Comparison of ENCODE assay signal across 1 cellular context in genomic region chr1:154974086-154974807, GRCh38.
A peak's percentile ranks its signal among the peaks of the same experiment; 100 is the strongest.
TF ChIP-seq lines count a peak whose summit lies in the region.

CKS1B (plus strand) TSS chr1:154974681; CDS start chr1:154974746, 65 bp downstream.

TF ChIP-seq in GM12878, 131 proteins besides CTCF, POLR2A, EP300 and RAD21 (continued from another document):
- TF ChIP-seq CBFB (IDR thresholded peaks at IDR 0.05; ENCODE audit: low read depth) (no peak; the same call in 1 of the 2 replicates), SIN3A (IDR thresholded peaks at IDR 0.05; ENCODE audit: low read depth, low read length) (peak; percentile 100), REST (IDR thresholded peaks at IDR 0.05; ENCODE audit: low read depth, low read length) (no peak), CHD2 (IDR thresholded peaks at IDR 0.05; ENCODE audit: borderline replicate concordance, low read depth, low read length) (peak; percentile 97), CREM (IDR thresholded peaks at IDR 0.05; ENCODE audit: low read depth) (peak; percentile 78), JUND (IDR thresholded peaks at IDR 0.05; ENCODE audit: low read depth, low read length) (no peak), ZNF217 (IDR thresholded peaks at IDR 0.05) (no peak), NR2C2 (IDR thresholded peaks at IDR 0.05; ENCODE audit: borderline replicate concordance, control insufficient read depth, insufficient read length, low read depth) (no peak), HDGF (IDR thresholded peaks at IDR 0.05) (no peak), IRF4 (IDR thresholded peaks at IDR 0.05; ENCODE audit: low read depth, low read length) (0 out of 2 replicates have a peak, but pooled peaks have one; percentile 7), SKIL (IDR thresholded peaks at IDR 0.05; ENCODE audit: low read depth, poor library complexity, severe bottlenecking) (peak; percentile 25), MEF2A (IDR thresholded peaks at IDR 0.05; ENCODE audit: insufficient read depth, low read depth, low read length) (no peak), RBBP5 (conservative IDR thresholded peaks at IDR 0.05) (no peak), ESRRA (IDR thresholded peaks at IDR 0.05; ENCODE audit: low read length) (no peak), RUNX3 (IDR thresholded peaks at IDR 0.05; ENCODE audit: low read length) (0 out of 2 replicates have a peak, but pooled peaks have one; percentile 15), RAD51 (IDR thresholded peaks at IDR 0.05) (0 out of 2 replicates have a peak, but pooled peaks have one; percentile 18), ZNF207 (IDR thresholded peaks at IDR 0.05; ENCODE audit: borderline replicate concordance) (peak; percentile 76; the same call in 1 of the 2 replicates), HDAC6 (IDR thresholded peaks at IDR 0.05; ENCODE audit: unreplicated experiment) (no peak), DPF2 (IDR thresholded peaks at IDR 0.05) (peak; percentile 5; the same call in 1 of the 2 replicates), TARDBP (IDR thresholded peaks at IDR 0.05; ENCODE audit: borderline replicate concordance) (no peak), GATAD2B (conservative IDR thresholded peaks at IDR 0.05; ENCODE audit: low read depth) (peak; percentile 56), ZNF384 (IDR thresholded peaks at IDR 0.05; ENCODE audit: borderline replicate concordance, low read depth, low read length) (no peak), E2F8 (IDR thresholded peaks at IDR 0.05; ENCODE audit: low read depth, partially characterized antibody) (peak; percentile 76), MXI1 (IDR thresholded peaks at IDR 0.05; ENCODE audit: low read depth, low read length) (peak; percentile 100), MTA2 (IDR thresholded peaks at IDR 0.05; ENCODE audit: low read depth) (peak; percentile 92), FOXM1 (IDR thresholded peaks at IDR 0.05; ENCODE audit: low read depth, low read length) (peak; percentile 93), SP1 (IDR thresholded peaks at IDR 0.05; ENCODE audit: low read depth, low read length) (peak; percentile 97), ZNF687 (IDR thresholded peaks at IDR 0.05) (no peak; the same call in none of the 2 replicates), ETV6 (conservative IDR thresholded peaks at IDR 0.05 in 1 of 2, IDR thresholded peaks at IDR 0.05 in 1 of 2; ENCODE audit: borderline replicate concordance in 1 of 2, low read depth in 1 of 2) (no peak), TCF3 (IDR thresholded peaks at IDR 0.05; ENCODE audit: borderline replicate concordance, insufficient read depth, low read depth, low read length) (no peak), SMARCA5 (IDR thresholded peaks at IDR 0.05) (no peak), HDAC2 (IDR thresholded peaks at IDR 0.05) (peak; percentile 99), ASH2L (IDR thresholded peaks at IDR 0.05; ENCODE audit: borderline replicate concordance, low read depth) (no peak), CBX5 (IDR thresholded peaks at IDR 0.05; ENCODE audit: low read depth) (no peak), SUPT20H (IDR thresholded peaks at IDR 0.05; ENCODE audit: borderline replicate concordance, control insufficient read depth, low read depth, low read length) (no peak), SMAD1 (IDR thresholded peaks at IDR 0.05; ENCODE audit: low read depth, partially characterized antibody) (peak; percentile 7), EED (IDR thresholded peaks at IDR 0.05; ENCODE audit: low read depth) (no peak), CREB1 (IDR thresholded peaks at IDR 0.05; ENCODE audit: low read depth) (peak; percentile 86), TAF1 (IDR thresholded peaks at IDR 0.05; ENCODE audit: borderline replicate concordance, low read depth, low read length) (peak; percentile 38; the same call in 1 of the 2 replicates), NFXL1 (IDR thresholded peaks at IDR 0.05; ENCODE audit: borderline replicate concordance) (no peak), EGR1 (IDR thresholded peaks at IDR 0.05; ENCODE audit: borderline replicate concordance in 1 of 2, low read depth in 2 of 2, low read length in 2 of 2) (peak in 1 of 2 experiments; percentile 26; a peak in 1 of 3 replicates)
- TF ChIP-seq, protein P1, sequence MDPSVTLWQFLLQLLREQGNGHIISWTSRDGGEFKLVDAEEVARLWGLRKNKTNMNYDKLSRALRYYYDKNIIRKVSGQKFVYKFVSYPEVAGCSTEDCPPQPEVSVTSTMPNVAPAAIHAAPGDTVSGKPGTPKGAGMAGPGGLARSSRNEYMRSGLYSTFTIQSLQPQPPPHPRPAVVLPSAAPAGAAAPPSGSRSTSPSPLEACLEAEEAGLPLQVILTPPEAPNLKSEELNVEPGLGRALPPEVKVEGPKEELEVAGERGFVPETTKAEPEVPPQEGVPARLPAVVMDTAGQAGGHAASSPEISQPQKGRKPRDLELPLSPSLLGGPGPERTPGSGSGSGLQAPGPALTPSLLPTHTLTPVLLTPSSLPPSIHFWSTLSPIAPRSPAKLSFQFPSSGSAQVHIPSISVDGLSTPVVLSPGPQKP (IDR thresholded peaks at IDR 0.05; ENCODE audit: low read depth, low read length), result peak; percentile 84
- TF ChIP-seq, protein P2, sequence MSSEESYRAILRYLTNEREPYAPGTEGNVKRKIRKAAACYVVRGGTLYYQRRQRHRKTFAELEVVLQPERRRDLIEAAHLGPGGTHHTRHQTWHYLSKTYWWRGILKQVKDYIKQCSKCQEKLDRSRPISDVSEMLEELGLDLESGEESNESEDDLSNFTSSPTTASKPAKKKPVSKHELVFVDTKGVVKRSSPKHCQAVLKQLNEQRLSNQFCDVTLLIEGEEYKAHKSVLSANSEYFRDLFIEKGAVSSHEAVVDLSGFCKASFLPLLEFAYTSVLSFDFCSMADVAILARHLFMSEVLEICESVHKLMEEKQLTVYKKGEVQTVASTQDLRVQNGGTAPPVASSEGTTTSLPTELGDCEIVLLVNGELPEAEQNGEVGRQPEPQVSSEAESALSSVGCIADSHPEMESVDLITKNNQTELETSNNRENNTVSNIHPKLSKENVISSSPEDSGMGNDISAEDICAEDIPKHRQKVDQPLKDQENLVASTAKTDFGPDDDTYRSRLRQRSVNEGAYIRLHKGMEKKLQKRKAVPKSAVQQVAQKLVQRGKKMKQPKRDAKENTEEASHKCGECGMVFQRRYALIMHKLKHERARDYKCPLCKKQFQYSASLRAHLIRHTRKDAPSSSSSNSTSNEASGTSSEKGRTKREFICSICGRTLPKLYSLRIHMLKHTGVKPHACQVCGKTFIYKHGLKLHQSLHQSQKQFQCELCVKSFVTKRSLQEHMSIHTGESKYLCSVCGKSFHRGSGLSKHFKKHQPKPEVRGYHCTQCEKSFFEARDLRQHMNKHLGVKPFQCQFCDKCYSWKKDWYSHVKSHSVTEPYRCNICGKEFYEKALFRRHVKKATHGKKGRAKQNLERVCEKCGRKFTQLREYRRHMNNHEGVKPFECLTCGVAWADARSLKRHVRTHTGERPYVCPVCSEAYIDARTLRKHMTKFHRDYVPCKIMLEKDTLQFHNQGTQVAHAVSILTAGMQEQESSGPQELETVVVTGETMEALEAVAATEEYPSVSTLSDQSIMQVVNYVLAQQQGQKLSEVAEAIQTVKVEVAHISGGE (CRISPR knock-in tag; IDR thresholded peaks at IDR 0.05), result no peak
- TF ChIP-seq, protein P3, sequence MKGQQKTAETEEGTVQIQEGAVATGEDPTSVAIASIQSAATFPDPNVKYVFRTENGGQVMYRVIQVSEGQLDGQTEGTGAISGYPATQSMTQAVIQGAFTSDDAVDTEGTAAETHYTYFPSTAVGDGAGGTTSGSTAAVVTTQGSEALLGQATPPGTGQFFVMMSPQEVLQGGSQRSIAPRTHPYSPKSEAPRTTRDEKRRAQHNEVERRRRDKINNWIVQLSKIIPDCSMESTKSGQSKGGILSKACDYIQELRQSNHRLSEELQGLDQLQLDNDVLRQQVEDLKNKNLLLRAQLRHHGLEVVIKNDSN (IDR thresholded peaks at IDR 0.05; ENCODE audit: borderline replicate concordance, extremely low read length, insufficient read depth, low read depth, low read length), result no peak
- TF ChIP-seq, protein P4, sequence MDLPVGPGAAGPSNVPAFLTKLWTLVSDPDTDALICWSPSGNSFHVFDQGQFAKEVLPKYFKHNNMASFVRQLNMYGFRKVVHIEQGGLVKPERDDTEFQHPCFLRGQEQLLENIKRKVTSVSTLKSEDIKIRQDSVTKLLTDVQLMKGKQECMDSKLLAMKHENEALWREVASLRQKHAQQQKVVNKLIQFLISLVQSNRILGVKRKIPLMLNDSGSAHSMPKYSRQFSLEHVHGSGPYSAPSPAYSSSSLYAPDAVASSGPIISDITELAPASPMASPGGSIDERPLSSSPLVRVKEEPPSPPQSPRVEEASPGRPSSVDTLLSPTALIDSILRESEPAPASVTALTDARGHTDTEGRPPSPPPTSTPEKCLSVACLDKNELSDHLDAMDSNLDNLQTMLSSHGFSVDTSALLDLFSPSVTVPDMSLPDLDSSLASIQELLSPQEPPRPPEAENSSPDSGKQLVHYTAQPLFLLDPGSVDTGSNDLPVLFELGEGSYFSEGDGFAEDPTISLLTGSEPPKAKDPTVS (IDR thresholded peaks at IDR 0.05; ENCODE audit: low read depth, low read length), result 0 out of 2 replicates have a peak, but pooled peaks have one; percentile 17
